Comparison of ENCODE assay signal across 16 cellular contexts in the genomic region with DNA sequence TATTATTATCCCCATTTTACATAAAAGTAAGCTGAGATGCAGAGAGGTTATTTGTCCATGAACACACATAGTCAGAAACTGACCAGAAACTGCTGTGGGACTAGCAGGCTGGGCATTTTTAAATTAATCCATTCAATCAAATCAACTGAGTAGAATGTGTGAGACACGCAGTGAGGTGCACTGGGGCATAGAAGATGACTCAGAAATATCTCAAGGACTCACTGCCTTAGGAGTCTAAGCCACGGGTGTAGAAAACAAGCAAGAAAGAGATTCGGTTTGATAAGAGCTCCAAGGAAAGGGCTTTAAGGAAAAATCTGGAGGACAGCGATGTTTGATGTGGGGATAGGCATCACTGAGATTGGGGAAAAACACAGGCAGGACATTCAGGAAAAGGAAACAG.
DNase-seq lines count a peak whose midpoint lies in the region; ATAC-seq and TF ChIP-seq lines count a peak whose summit lies in the region.
"Had no signal": no experiment of that assay in that cellular context is flagged by ENCODE, and none has a peak within 500 bp of the region (broad histone marks: within the 10 kb centered on the region; RNA-seq: fewer than 3 reads in every experiment).

No MANE protein-coding gene starts in this region.

- TF ChIP-seq CTCF in Calu3 (IDR thresholded peaks at IDR 0.05; ENCODE audit: unreplicated experiment) = no peak

- peak overlapping the region; percentile 5; the same call in 1 of the 2 replicates for H3K27ac ChIP-seq in BLaER1
- H3K27ac ChIP-seq: C4-2B, GM23248 had no signal

- no peak overlapping the region for H3K4me3 ChIP-seq in BLaER1
- H3K4me3 ChIP-seq: GM23248, HAP-1 had no signal

- H3K27me3 Mint-ChIP-seq in Calu3 (ENCODE audit: unreplicated experiment) = peaks cover 43% of the 10 kb centered on the region

- no peaks in the 10 kb centered on the region for H4K20me1 ChIP-seq in BLaER1

- no peak overlapping the region for H3K27ac Mint-ChIP-seq in Calu3 (ENCODE audit: unreplicated experiment)
- H3K27ac Mint-ChIP-seq: B cell; CD4-positive, alpha-beta T cell had no signal

- peak overlapping the region; percentile 52 for H3K4me2 ChIP-seq in BLaER1

- H3K9me3 Mint-ChIP-seq in Calu3 (ENCODE audit: low read depth, unreplicated experiment) = peaks cover 10% of the 10 kb centered on the region

- no peak overlapping the region for H3K9ac ChIP-seq in BLaER1
- H3K9ac ChIP-seq: GM23248 had no signal

- CTCF ChIA-PET in Calu3 (lab: Charles Lee) = no interaction called here

- H3K36me3 ChIP-seq in BLaER1 = no peaks in the 10 kb centered on the region
- H3K36me3 ChIP-seq: HAP-1 had no signal

- BruUV-seq in Calu3 (replicated peaks; lab: Mats Ljungman, UMichigan) = no TSS peak

- no peak overlapping the region for H3K4me3 Mint-ChIP-seq in Calu3 (ENCODE audit: low read depth, unreplicated experiment)
- H3K4me3 Mint-ChIP-seq: B cell; CD4-positive, alpha-beta T cell had no signal

- peaks cover 36% of the 10 kb centered on the region for H3K9me3 ChIP-seq in BLaER1
- H3K9me3 ChIP-seq: HAP-1 had no signal

- peak; percentile 19 for DNase-seq in M059J (ENCODE audit: low read depth)
- DNase-seq in glomerular visceral epithelial cell (ENCODE audit: extremely low spot score) = peak; percentile 70
- DNase-seq in T-helper 2 cell = no peak
- no peak for DNase-seq in Calu3
- DNase-seq: 8988T; Caco-2; CD4-positive, alpha-beta T cell; DMS79 treated with DMSO at 0.1 percent for 48 hours; EL; GM23248 had no signal

- no peaks in the 10 kb centered on the region for H3K36me3 Mint-ChIP-seq in Calu3 (ENCODE audit: insufficient read depth, unreplicated experiment)

- H3K27me3 ChIP-seq in BLaER1 = no peaks in the 10 kb centered on the region

- no peaks in the 10 kb centered on the region for H3K4me1 Mint-ChIP-seq in Calu3 (ENCODE audit: low read depth, unreplicated experiment)
- H3K4me1 Mint-ChIP-seq: B cell had no signal

- H3K4me1 ChIP-seq in BLaER1 = peaks cover 23% of the 10 kb centered on the region
- H3K4me1 ChIP-seq: Caco-2, HAP-1 had no signal

- intact Hi-C loops in Calu3 (cut with micrococcal nuclease; ENCODE audit: unreplicated experiment) = no loop called here

- ATAC-seq in HG03039 (IDR thresholded peaks at IDR 0.05; ENCODE audit: unreplicated experiment) (no peak), GM21529 (IDR thresholded peaks at IDR 0.05; ENCODE audit: unreplicated experiment) (no peak)

Comparison
In these comparisons a context has a peak if more than half of its experiments do, and no peak if none do; other contexts are left out.
1. DNase-seq: peak in M059J (single experiment) and glomerular visceral epithelial cell (single experiment); none in T-helper 2 cell (0 of 5) and Calu3 (single experiment).